In genomic region chr9:134403292-134403681, GRCh38 we compare ENCODE assay signal across 10 cellular contexts.
DNase-seq lines count a peak whose midpoint lies in the region; ATAC-seq and TF ChIP-seq lines count a peak whose summit lies in the region.
"Had no signal": no experiment of that assay in that cellular context is flagged by ENCODE, and none has a peak within 500 bp of the region (broad histone marks: within the 10 kb centered on the region; RNA-seq: fewer than 3 reads in every experiment).

No MANE protein-coding gene starts in this region.

- ATAC-seq in lung (ENCODE audit: insufficient read depth, low FRiP score) (no peak), HG02588 (IDR thresholded peaks at IDR 0.05; ENCODE audit: unreplicated experiment) (no peak), GM18861 (IDR thresholded peaks at IDR 0.05; ENCODE audit: unreplicated experiment) (no peak), HG02798 (IDR thresholded peaks at IDR 0.05; ENCODE audit: poor library complexity, unreplicated experiment) (no peak)

- no peak overlapping the region for H3K4me3 Mint-ChIP-seq in IgD-negative memory B cell

- no peak overlapping the region for H3K4me3 ChIP-seq in lung

- H3K4me1 ChIP-seq in lung (ENCODE audit: control insufficient read depth in 2 of 2, insufficient read depth in 2 of 2, low read length in 2 of 2): peaks cover 22 to 62% of the 10 kb centered on the region in 2 donors

- WGBS in lung, 2 donors: 51 to 66% methylated on average over 11 of the region's 11 CpGs

- H3K27ac ChIP-seq in lung (ENCODE audit: low read depth in 1 of 2, low read length in 1 of 2) (peak overlapping the region; percentile 68 to 69), temporal lobe (ENCODE audit: low read depth, low read length) (peak overlapping the region; percentile 64)

- H3K36me3 ChIP-seq in lung (ENCODE audit: control insufficient read depth in 2 of 2, insufficient read depth in 2 of 2, low read length in 2 of 2): peaks cover 0 to 11% of the 10 kb centered on the region in 2 donors

- peak; percentile 73 for DNase-seq in cerebellar cortex (ENCODE audit: low spot score)
- no peak for DNase-seq in lung (ENCODE audit: low spot score)
- no peak for DNase-seq in SIG-M5 treated with dmso at 0.1 percent for 504 hours (lab: John Stamatoyannopoulos, UW; ENCODE audit: unreplicated experiment)
- DNase-seq: cortex of kidney, NCI-H526 treated with DMSO at 0.1 percent for 48 hours had no signal

- H3K27ac Mint-ChIP-seq in IgD-negative memory B cell: peak overlapping the region; percentile 53 to 89 (median 54)

- H3K9me3 ChIP-seq in lung (ENCODE audit: control insufficient read depth in 2 of 2, insufficient read depth in 1 of 2, low read length in 1 of 2): no peaks in the 10 kb centered on the region

- no peak for TF ChIP-seq CTCF in lung (IDR thresholded peaks at IDR 0.05; ENCODE audit: control extremely low read depth, extremely low read depth)

- no peaks in the 10 kb centered on the region for H3K36me3 Mint-ChIP-seq in IgD-negative memory B cell

- no peaks in the 10 kb centered on the region for H3K27me3 Mint-ChIP-seq in IgD-negative memory B cell

- H3K27me3 ChIP-seq in lung (ENCODE audit: control insufficient read depth, insufficient read depth): no peaks in the 10 kb centered on the region

- no peaks in the 10 kb centered on the region for H3K9me3 Mint-ChIP-seq in IgD-negative memory B cell

- H3K4me1 Mint-ChIP-seq in IgD-negative memory B cell: peaks cover 27 to 28% (median 27%) of the 10 kb centered on the region in 3 donors
